ENCODE assay signal across 16 cellular contexts in the genomic region with DNA sequence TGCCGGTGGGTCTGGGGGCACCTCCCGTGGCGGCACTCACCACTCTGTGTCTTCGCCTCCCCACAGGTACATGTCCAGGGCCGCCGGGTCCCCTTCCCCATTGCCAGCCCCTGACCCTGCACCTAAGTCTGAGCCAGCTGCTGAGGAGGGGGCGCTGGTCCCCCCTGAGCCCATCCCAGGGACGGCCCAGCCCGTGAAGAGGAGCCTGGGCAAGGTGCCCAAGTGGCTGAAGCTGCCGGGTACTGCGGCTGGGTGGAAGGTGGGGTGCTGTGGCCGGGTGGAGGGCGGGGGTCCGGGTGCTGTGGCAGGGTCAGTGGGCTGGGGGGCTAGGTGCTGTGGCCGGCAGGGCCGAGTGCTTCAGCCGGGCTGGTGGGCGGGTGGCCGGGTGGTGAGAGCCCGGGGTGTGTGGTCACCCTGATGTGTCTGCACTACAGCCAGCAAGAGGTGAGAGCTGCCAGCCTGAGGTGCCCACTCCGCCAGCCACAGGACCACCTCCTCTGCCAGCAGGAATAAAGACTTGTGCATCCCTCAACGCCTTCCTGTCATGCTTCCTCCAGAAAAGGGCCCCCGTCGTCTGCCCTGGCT. TPM values are rescaled to one million over a fixed set of nuclear protein-coding genes. Genes with fewer than 3 reads are reported as not detected.
DNase-seq lines count a peak whose midpoint lies in the region; ATAC-seq, FAIRE-seq and TF ChIP-seq lines count a peak whose summit lies in the region.
"Had no signal": no experiment of that assay in that cellular context is flagged by ENCODE, and none has a peak within 500 bp of the region (broad histone marks: within the 10 kb centered on the region; RNA-seq: fewer than 3 reads in every experiment).

No MANE protein-coding gene starts in this region.

- H3K4me1 Mint-ChIP-seq in MCF 10A (ENCODE audit: insufficient read depth, unreplicated experiment) = peaks cover 10% of the 10 kb centered on the region

- H3K27ac ChIP-seq in HepG2 (ENCODE audit: extremely low read length, insufficient read depth, low read length) (peak overlapping the region; percentile 68), right lobe of liver (no peak overlapping the region), VCaP (peak overlapping the region; percentile 91), lower lobe of right lung (peak overlapping the region; percentile 31)
- H3K27ac ChIP-seq: BLaER1 had no signal

- TF ChIP-seq POLR2A in HepG2 (IDR thresholded peaks at IDR 0.05; ENCODE audit: insufficient read depth in 1 of 2, low read depth in 2 of 2, low read length in 2 of 2) = no peak
- no peak for TF ChIP-seq POLR2A in right lobe of liver (IDR thresholded peaks at IDR 0.05)

- no peaks in the 10 kb centered on the region; a peak in 1 of 5 replicates for H3K27me3 ChIP-seq in HepG2 (ENCODE audit: control insufficient read depth in 1 of 2, insufficient read depth in 2 of 2, low read length in 2 of 2)
- H3K27me3 ChIP-seq in right lobe of liver = no peaks in the 10 kb centered on the region
- no peaks in the 10 kb centered on the region for H3K27me3 ChIP-seq in lower lobe of right lung (ENCODE audit: low read depth)

- no peak overlapping the region for H3K9ac ChIP-seq in HepG2 (ENCODE audit: insufficient read depth, low read depth, low read length)
- H3K9ac ChIP-seq: BLaER1 had no signal

- in situ Hi-C loops in HepG2 (cut with HindIII; ENCODE audit: extremely low pct_ligation_motif_present, low pct_unique_long_range_greater_than_20kb) = no loop called here

- H4K20me1 ChIP-seq in HepG2 (ENCODE audit: insufficient read depth, low read length) = no peaks in the 10 kb centered on the region; the same call in 1 of the 2 replicates

- intact Hi-C loops in HepG2 (cut with micrococcal nuclease; ENCODE audit: unreplicated experiment) (no loop called here), right lobe of liver (cut with DNase I) (loop anchor here (5.0 to 10.0 kb wide), 3 partner anchors 55 to 132 kb away; partner anchors contain the start of gene NOTUM (in 1 of the 2)), lower lobe of right lung (cut with DNase I) (no loop called here), MCF 10A (cut with micrococcal nuclease) (no loop called here)

- H3K27ac Mint-ChIP-seq in MCF 10A (ENCODE audit: low read depth, unreplicated experiment) = no peak overlapping the region
- H3K27ac Mint-ChIP-seq: CD4-positive, CD25-positive, alpha-beta regulatory T cell had no signal

- H3K4me1 ChIP-seq in HepG2 (ENCODE audit: insufficient read depth, low read length) = peaks cover 99% of the 10 kb centered on the region
- H3K4me1 ChIP-seq in right lobe of liver = peaks cover 0 to 11% (median 4%) of the 10 kb centered on the region in 4 donors
- peaks cover 40% of the 10 kb centered on the region for H3K4me1 ChIP-seq in lower lobe of right lung

- no peak for DNase-seq in HepG2 (ENCODE audit: low spot score)
- no peak for DNase-seq in right lobe of liver
- DNase-seq in lower lobe of right lung = no peak
- no peak for DNase-seq in MCF 10A (ENCODE audit: unreplicated experiment)
- DNase-seq in SW 1271 (lab: John Stamatoyannopoulos, UW) = no peak
- DNase-seq: 8988T; AML-193; CD4-positive, CD25-positive, alpha-beta regulatory T cell; DMS53; GF-D8 had no signal

- POLR2A ChIA-PET in HepG2 (lab: Yijun Ruan, JAX) (interaction anchor here (1.1 to 14.1 kb wide), 8 partner anchors 19 to 77 kb away, joined by 3 to 470 read pairs (median 7); partner anchors contain the start of genes DCXR and NOTUM), MCF 10A (lab: Yijun Ruan, JAX) (interaction anchor here (1.4 kb wide), 1 partner anchor 25 kb away, joined by 4 read pairs; no protein-coding TSS in a partner anchor)

- H3K4me2 ChIP-seq in HepG2 (ENCODE audit: low read depth, low read length) = no peak overlapping the region
- H3K4me2 ChIP-seq: BLaER1 had no signal

- CTCF ChIA-PET in HepG2 (lab: Yijun Ruan, JAX; ENCODE audit: low intra/inter-chr PET ratio, low total read pairs) (interaction anchor here (0.6 to 6.8 kb wide), 2 partner anchors 57 to 1356 kb away, joined by 3 to 181 read pairs; partner anchors contain the start of gene NOTUM), MCF 10A (lab: Yijun Ruan, JAX) (interaction anchor here (0.7 to 1.5 kb wide), 2 partner anchors 13 to 56 kb away, joined by 4 read pairs; partner anchors contain the start of gene NOTUM)

- no peak for FAIRE-seq in HepG2 (lab: Jason Lieb, UNC)
- FAIRE-seq: H54, HTR-8/SVneo had no signal

- TF ChIP-seq RAD21 in HepG2 (CRISPR knock-in tag; IDR thresholded peaks at IDR 0.05) = no peak

- H3K4me3 ChIP-seq in HepG2 (replicated peaks in 1 of 3; ENCODE audit: insufficient read depth in 1 of 3, low read depth in 2 of 3, low read length in 3 of 3) (no peak overlapping the region), right lobe of liver (no peak overlapping the region), lower lobe of right lung (no peak overlapping the region)
- H3K4me3 ChIP-seq: BLaER1 had no signal

- H3K36me3 ChIP-seq in HepG2 (replicated peaks in 1 of 2; ENCODE audit: control insufficient read depth in 1 of 2, insufficient read depth in 2 of 2, low read length in 2 of 2) (peaks cover 18 to 24% of the 10 kb centered on the region in 2 experiments), right lobe of liver (peaks cover 0 to 11% (median 0%) of the 10 kb centered on the region in 4 donors), lower lobe of right lung (peaks cover 3% of the 10 kb centered on the region)

- no peak overlapping the region for H2AFZ ChIP-seq in HepG2 (ENCODE audit: low read length)

- no peaks in the 10 kb centered on the region for H3K9me3 ChIP-seq in HepG2 (ENCODE audit: low read length)
- no peaks in the 10 kb centered on the region for H3K9me3 ChIP-seq in right lobe of liver
- H3K9me3 ChIP-seq in lower lobe of right lung = no peaks in the 10 kb centered on the region
- H3K9me3 ChIP-seq: BLaER1 had no signal

- ATAC-seq in HepG2 (no peak), right lobe of liver (no peak), lower lobe of right lung (no peak), GM19397 (IDR thresholded peaks at IDR 0.05; ENCODE audit: unreplicated experiment) (no peak), GM18907 (IDR thresholded peaks at IDR 0.05; ENCODE audit: unreplicated experiment) (no peak)

- no peaks in the 10 kb centered on the region for H3K27me3 Mint-ChIP-seq in MCF 10A (ENCODE audit: insufficient read depth, unreplicated experiment)
- H3K27me3 Mint-ChIP-seq: CD4-positive, CD25-positive, alpha-beta regulatory T cell had no signal

- TF ChIP-seq EP300 in HepG2 (IDR thresholded peaks at IDR 0.05; ENCODE audit: low read depth in 2 of 2, low read length in 2 of 2) (no peak), HepG2 (CRISPR knock-in tag; IDR thresholded peaks at IDR 0.05; ENCODE audit: borderline replicate concordance) (no peak)

- H3K36me3 Mint-ChIP-seq in MCF 10A (ENCODE audit: insufficient read depth, unreplicated experiment) = peaks cover 5% of the 10 kb centered on the region
- H3K36me3 Mint-ChIP-seq: CD4-positive, CD25-positive, alpha-beta regulatory T cell had no signal

- peaks cover 20% of the 10 kb centered on the region for H3K79me2 ChIP-seq in HepG2 (ENCODE audit: insufficient read depth, low read length)

- H3K9me3 Mint-ChIP-seq in MCF 10A (ENCODE audit: unreplicated experiment) = no peaks in the 10 kb centered on the region
- H3K9me3 Mint-ChIP-seq: CD4-positive, CD25-positive, alpha-beta regulatory T cell had no signal

- no peak overlapping the region for H3K4me3 Mint-ChIP-seq in MCF 10A (ENCODE audit: unreplicated experiment)
- H3K4me3 Mint-ChIP-seq: CD4-positive, CD25-positive, alpha-beta regulatory T cell had no signal

- BruUV-seq in HepG2 (replicated peaks; lab: Mats Ljungman, UMichigan) (no TSS peak), MCF 10A (replicated peaks; lab: Mats Ljungman, UMichigan) (no TSS peak)

- TF ChIP-seq CTCF in HepG2 (CRISPR knock-in tag; IDR thresholded peaks at IDR 0.05) = no peak
- no peak for TF ChIP-seq CTCF in right lobe of liver (IDR thresholded peaks at IDR 0.05)
- no peak for TF ChIP-seq CTCF in VCaP (conservative IDR thresholded peaks at IDR 0.05)
- TF ChIP-seq CTCF in lower lobe of right lung (IDR thresholded peaks at IDR 0.05) = no peak
- no peak for TF ChIP-seq CTCF in MCF 10A (IDR thresholded peaks at IDR 0.05; ENCODE audit: unreplicated experiment)

- 96% methylated on average over 22 of the region's 24 CpGs for WGBS in HepG2 (ENCODE audit: low lambda C conversion rate)
- 90% methylated on average over 2 of the region's 24 CpGs for WGBS in right lobe of liver (ENCODE audit: insufficient coverage, low coverage, low lambda C conversion rate, missing lambda C conversion rate)

RNA-seq across cellular contexts. Expression of gene CENPX, which starts 5.7 kb away (rescaled TPM):
- 166 and 170 TPM in 2 replicates for total RNA-seq in HepG2 (2016; rRNA removed; fragmentation: Illumina TruSeq; extraction: Trizol)
- total RNA-seq in HepG2 (2016; cell fraction: cytosol; rRNA removed; fragmentation: Illumina TruSeq; extraction: Trizol; ENCODE audit: low read depth) = 262 and 321 TPM in 2 replicates
- total RNA-seq in HepG2 (2016; cell fraction: insoluble cytoplasmic fraction; rRNA removed; fragmentation: Illumina TruSeq; extraction: Trizol) = 171 and 173 TPM in 2 replicates
- 221 and 277 TPM in 2 replicates for total RNA-seq in HepG2 (2016; cell fraction: membrane; rRNA removed; fragmentation: Illumina TruSeq; extraction: Trizol)
- total RNA-seq in HepG2 (2016; cell fraction: nucleus; rRNA removed; fragmentation: Illumina TruSeq; extraction: Trizol) = 85.1 and 103 TPM in 2 replicates
- 92.7 and 96.7 TPM in 2 replicates for polyA plus RNA-seq in HepG2 (2011; rRNA removed)
- polyA plus RNA-seq in HepG2 (2011; cell fraction: cytosol; rRNA removed) = 88.8 and 138 TPM in 2 replicates
- 166 and 170 TPM in 2 replicates for polyA plus RNA-seq in HepG2 (2011; cell fraction: nucleus; rRNA removed)
- 46.3 and 61.5 TPM in 2 replicates for polyA plus RNA-seq in HepG2 (2012)
- 176 and 237 TPM in 2 replicates for polyA plus RNA-seq in HepG2 (2016; cell fraction: cytosol; fragmentation: Illumina TruSeq; extraction: Trizol; ENCODE audit: low read depth)
- polyA plus RNA-seq in HepG2 (2016; cell fraction: insoluble cytoplasmic fraction; fragmentation: Illumina TruSeq; extraction: Trizol; ENCODE audit: low read depth) = 143 and 150 TPM in 2 replicates
- 176 and 221 TPM in 2 replicates for polyA plus RNA-seq in HepG2 (2016; cell fraction: membrane; fragmentation: Illumina TruSeq; extraction: Trizol; ENCODE audit: low read depth)
- polyA plus RNA-seq in HepG2 (2016; cell fraction: nucleus; fragmentation: Illumina TruSeq; extraction: Trizol; ENCODE audit: insufficient read depth, low read depth) = 178 and 180 TPM in 2 replicates
- polyA minus RNA-seq in HepG2 (2011; rRNA and poly(A)+ RNA removed; ENCODE audit: low replicate concordance) = 32.0 and 49.8 TPM in 2 replicates
- 14.8 and 16.2 TPM in 2 replicates for polyA minus RNA-seq in HepG2 (2011; cell fraction: cytosol; rRNA and poly(A)+ RNA removed)
- polyA minus RNA-seq in HepG2 (2011; cell fraction: nucleus; rRNA and poly(A)+ RNA removed) = 20.0 and 26.9 TPM in 2 replicates
- total RNA-seq in right lobe of liver = 10 to 100 TPM; 27.3 to 81.1 (median 47.8) TPM
- total RNA-seq in lower lobe of right lung = 43.8 TPM
- total RNA-seq in MCF 10A (2022) = 27.6 and 35.6 TPM in 2 replicates

RNA-seq across cellular contexts. Expression of gene LRRC45, which starts 6.1 kb away (rescaled TPM):
- total RNA-seq in HepG2 (2016; rRNA removed; fragmentation: Illumina TruSeq; extraction: Trizol) (21.4 and 48.1 TPM in 2 replicates), right lobe of liver (10 to 100 TPM in 3 of 6 experiments, 1 to 10 TPM in 3; 4.9 to 15.6 (median 11.9) TPM), lower lobe of right lung (17.3 TPM), MCF 10A (2022) (2.6 and 3.4 TPM in 2 replicates)
- total RNA-seq in HepG2 (2016; cell fraction: cytosol; rRNA removed; fragmentation: Illumina TruSeq; extraction: Trizol; ENCODE audit: low read depth) = 30.2 and 31.8 TPM in 2 replicates
- total RNA-seq in HepG2 (2016; cell fraction: insoluble cytoplasmic fraction; rRNA removed; fragmentation: Illumina TruSeq; extraction: Trizol) = 20.6 and 49.6 TPM in 2 replicates
- 14.9 and 19.0 TPM in 2 replicates for total RNA-seq in HepG2 (2016; cell fraction: membrane; rRNA removed; fragmentation: Illumina TruSeq; extraction: Trizol)
- total RNA-seq in HepG2 (2016; cell fraction: nucleus; rRNA removed; fragmentation: Illumina TruSeq; extraction: Trizol) = 49.7 and 54.4 TPM in 2 replicates
- 11.6 and 14.1 TPM in 2 replicates for polyA plus RNA-seq in HepG2 (2011; rRNA removed)
- 5.5 and 10.0 TPM in 2 replicates for polyA plus RNA-seq in HepG2 (2011; cell fraction: cytosol; rRNA removed)
- 112 and 182 TPM in 2 replicates for polyA plus RNA-seq in HepG2 (2011; cell fraction: nucleus; rRNA removed)
- 7.5 and 8.8 TPM in 2 replicates for polyA plus RNA-seq in HepG2 (2012)
- polyA plus RNA-seq in HepG2 (2016; cell fraction: cytosol; fragmentation: Illumina TruSeq; extraction: Trizol; ENCODE audit: low read depth) = 3.3 and 4.2 TPM in 2 replicates
- 19.5 and 19.7 TPM in 2 replicates for polyA plus RNA-seq in HepG2 (2016; cell fraction: insoluble cytoplasmic fraction; fragmentation: Illumina TruSeq; extraction: Trizol; ENCODE audit: low read depth)
- polyA plus RNA-seq in HepG2 (2016; cell fraction: membrane; fragmentation: Illumina TruSeq; extraction: Trizol; ENCODE audit: low read depth) = 9.1 and 9.2 TPM in 2 replicates
- polyA plus RNA-seq in HepG2 (2016; cell fraction: nucleus; fragmentation: Illumina TruSeq; extraction: Trizol; ENCODE audit: insufficient read depth, low read depth) = 129 and 136 TPM in 2 replicates
- 11.1 and 15.7 TPM in 2 replicates for polyA minus RNA-seq in HepG2 (2011; rRNA and poly(A)+ RNA removed; ENCODE audit: low replicate concordance)
- 6.1 and 8.2 TPM in 2 replicates for polyA minus RNA-seq in HepG2 (2011; cell fraction: cytosol; rRNA and poly(A)+ RNA removed)
- 25.0 and 27.2 TPM in 2 replicates for polyA minus RNA-seq in HepG2 (2011; cell fraction: nucleus; rRNA and poly(A)+ RNA removed)

RNA-seq across cellular contexts. Expression of gene RAC3, which starts 14.5 kb away (rescaled TPM):
- total RNA-seq in HepG2 (2016; rRNA removed; fragmentation: Illumina TruSeq; extraction: Trizol) = 4.0 and 10.5 TPM in 2 replicates
- 6.8 and 9.8 TPM in 2 replicates for total RNA-seq in HepG2 (2016; cell fraction: cytosol; rRNA removed; fragmentation: Illumina TruSeq; extraction: Trizol; ENCODE audit: low read depth)
- 3.9 and 12.6 TPM in 2 replicates for total RNA-seq in HepG2 (2016; cell fraction: insoluble cytoplasmic fraction; rRNA removed; fragmentation: Illumina TruSeq; extraction: Trizol)
- total RNA-seq in HepG2 (2016; cell fraction: membrane; rRNA removed; fragmentation: Illumina TruSeq; extraction: Trizol) = 7.3 and 10.1 TPM in 2 replicates
- 11.7 and 12.9 TPM in 2 replicates for total RNA-seq in HepG2 (2016; cell fraction: nucleus; rRNA removed; fragmentation: Illumina TruSeq; extraction: Trizol)
- 21.3 and 24.1 TPM in 2 replicates for polyA plus RNA-seq in HepG2 (2011; rRNA removed)
- 12.8 and 16.7 TPM in 2 replicates for polyA plus RNA-seq in HepG2 (2011; cell fraction: cytosol; rRNA removed)
- polyA plus RNA-seq in HepG2 (2011; cell fraction: nucleus; rRNA removed) = 111 and 165 TPM in 2 replicates
- polyA plus RNA-seq in HepG2 (2012) = 6.3 and 10.6 TPM in 2 replicates
- 10.4 and 12.0 TPM in 2 replicates for polyA plus RNA-seq in HepG2 (2016; cell fraction: cytosol; fragmentation: Illumina TruSeq; extraction: Trizol; ENCODE audit: low read depth)
- polyA plus RNA-seq in HepG2 (2016; cell fraction: insoluble cytoplasmic fraction; fragmentation: Illumina TruSeq; extraction: Trizol; ENCODE audit: low read depth) = 6.0 and 7.2 TPM in 2 replicates
- polyA plus RNA-seq in HepG2 (2016; cell fraction: membrane; fragmentation: Illumina TruSeq; extraction: Trizol; ENCODE audit: low read depth) = 8.8 and 10.0 TPM in 2 replicates
- 45.9 and 51.6 TPM in 2 replicates for polyA plus RNA-seq in HepG2 (2016; cell fraction: nucleus; fragmentation: Illumina TruSeq; extraction: Trizol; ENCODE audit: insufficient read depth, low read depth)
- 12.6 and 13.2 TPM in 2 replicates for polyA minus RNA-seq in HepG2 (2011; rRNA and poly(A)+ RNA removed; ENCODE audit: low replicate concordance)
- 3.0 and 3.6 TPM in 2 replicates for polyA minus RNA-seq in HepG2 (2011; cell fraction: cytosol; rRNA and poly(A)+ RNA removed)
- 6.7 and 7.6 TPM in 2 replicates for polyA minus RNA-seq in HepG2 (2011; cell fraction: nucleus; rRNA and poly(A)+ RNA removed)
- total RNA-seq in right lobe of liver = 1 to 10 TPM; 3.4 to 9.0 (median 5.4) TPM
- 2.8 TPM for total RNA-seq in lower lobe of right lung
- total RNA-seq in MCF 10A (2022) = 7.1 and 9.7 TPM in 2 replicates

RNA-seq across cellular contexts. Expression of gene DCXR, which starts 20.5 kb away (rescaled TPM):
- total RNA-seq in HepG2 (2016; rRNA removed; fragmentation: Illumina TruSeq; extraction: Trizol) (286 and 311 TPM in 2 replicates), right lobe of liver (1,000 to 10,000 TPM in 2 of 6 experiments, 100 to 1,000 TPM in 4; 389 to 1,607 (median 735) TPM), lower lobe of right lung (133 TPM), MCF 10A (2022) (77.9 and 111 TPM in 2 replicates)
- 275 and 353 TPM in 2 replicates for total RNA-seq in HepG2 (2016; cell fraction: cytosol; rRNA removed; fragmentation: Illumina TruSeq; extraction: Trizol; ENCODE audit: low read depth)
- 302 and 321 TPM in 2 replicates for total RNA-seq in HepG2 (2016; cell fraction: insoluble cytoplasmic fraction; rRNA removed; fragmentation: Illumina TruSeq; extraction: Trizol)
- total RNA-seq in HepG2 (2016; cell fraction: membrane; rRNA removed; fragmentation: Illumina TruSeq; extraction: Trizol) = 228 and 297 TPM in 2 replicates
- total RNA-seq in HepG2 (2016; cell fraction: nucleus; rRNA removed; fragmentation: Illumina TruSeq; extraction: Trizol) = 132 and 152 TPM in 2 replicates
- polyA plus RNA-seq in HepG2 (2011; rRNA removed) = 287 and 290 TPM in 2 replicates
- 253 and 424 TPM in 2 replicates for polyA plus RNA-seq in HepG2 (2011; cell fraction: cytosol; rRNA removed)
- polyA plus RNA-seq in HepG2 (2011; cell fraction: nucleus; rRNA removed) = 645 and 737 TPM in 2 replicates
- 190 and 266 TPM in 2 replicates for polyA plus RNA-seq in HepG2 (2012)
- polyA plus RNA-seq in HepG2 (2016; cell fraction: cytosol; fragmentation: Illumina TruSeq; extraction: Trizol; ENCODE audit: low read depth) = 398 and 426 TPM in 2 replicates
- polyA plus RNA-seq in HepG2 (2016; cell fraction: insoluble cytoplasmic fraction; fragmentation: Illumina TruSeq; extraction: Trizol; ENCODE audit: low read depth) = 296 and 330 TPM in 2 replicates
- polyA plus RNA-seq in HepG2 (2016; cell fraction: membrane; fragmentation: Illumina TruSeq; extraction: Trizol; ENCODE audit: low read depth) = 308 and 335 TPM in 2 replicates
- 280 and 299 TPM in 2 replicates for polyA plus RNA-seq in HepG2 (2016; cell fraction: nucleus; fragmentation: Illumina TruSeq; extraction: Trizol; ENCODE audit: insufficient read depth, low read depth)
- polyA minus RNA-seq in HepG2 (2011; rRNA and poly(A)+ RNA removed; ENCODE audit: low replicate concordance) = 73.9 and 172 TPM in 2 replicates
- 52.1 and 74.6 TPM in 2 replicates for polyA minus RNA-seq in HepG2 (2011; cell fraction: cytosol; rRNA and poly(A)+ RNA removed)
- 61.5 and 67.5 TPM in 2 replicates for polyA minus RNA-seq in HepG2 (2011; cell fraction: nucleus; rRNA and poly(A)+ RNA removed)

RNA-seq across cellular contexts. Expression of gene RFNG, which starts 34.6 kb away (rescaled TPM):
- total RNA-seq in HepG2 (2016; rRNA removed; fragmentation: Illumina TruSeq; extraction: Trizol) (27.8 and 64.0 TPM in 2 replicates), right lobe of liver (10 to 100 TPM; 29.9 to 53.3 (median 43.7) TPM), lower lobe of right lung (35.1 TPM), MCF 10A (2022) (37.9 and 38.0 TPM in 2 replicates)
- 72.5 and 73.8 TPM in 2 replicates for total RNA-seq in HepG2 (2016; cell fraction: cytosol; rRNA removed; fragmentation: Illumina TruSeq; extraction: Trizol; ENCODE audit: low read depth)
- total RNA-seq in HepG2 (2016; cell fraction: insoluble cytoplasmic fraction; rRNA removed; fragmentation: Illumina TruSeq; extraction: Trizol) = 23.6 and 61.0 TPM in 2 replicates
- 95.0 and 98.0 TPM in 2 replicates for total RNA-seq in HepG2 (2016; cell fraction: membrane; rRNA removed; fragmentation: Illumina TruSeq; extraction: Trizol)
- total RNA-seq in HepG2 (2016; cell fraction: nucleus; rRNA removed; fragmentation: Illumina TruSeq; extraction: Trizol) = 53.3 and 60.7 TPM in 2 replicates
- polyA plus RNA-seq in HepG2 (2011; rRNA removed) = 61.4 and 90.6 TPM in 2 replicates
- 36.1 and 62.0 TPM in 2 replicates for polyA plus RNA-seq in HepG2 (2011; cell fraction: cytosol; rRNA removed)
- 548 and 733 TPM in 2 replicates for polyA plus RNA-seq in HepG2 (2011; cell fraction: nucleus; rRNA removed)
- 60.9 and 71.7 TPM in 2 replicates for polyA plus RNA-seq in HepG2 (2012)
- polyA plus RNA-seq in HepG2 (2016; cell fraction: cytosol; fragmentation: Illumina TruSeq; extraction: Trizol; ENCODE audit: low read depth) = 106 and 121 TPM in 2 replicates
- polyA plus RNA-seq in HepG2 (2016; cell fraction: insoluble cytoplasmic fraction; fragmentation: Illumina TruSeq; extraction: Trizol; ENCODE audit: low read depth) = 35.7 and 47.7 TPM in 2 replicates
- polyA plus RNA-seq in HepG2 (2016; cell fraction: membrane; fragmentation: Illumina TruSeq; extraction: Trizol; ENCODE audit: low read depth) = 128 and 132 TPM in 2 replicates
- polyA plus RNA-seq in HepG2 (2016; cell fraction: nucleus; fragmentation: Illumina TruSeq; extraction: Trizol; ENCODE audit: insufficient read depth, low read depth) = 227 and 229 TPM in 2 replicates
- polyA minus RNA-seq in HepG2 (2011; rRNA and poly(A)+ RNA removed; ENCODE audit: low replicate concordance) = 12.3 and 58.2 TPM in 2 replicates
- polyA minus RNA-seq in HepG2 (2011; cell fraction: cytosol; rRNA and poly(A)+ RNA removed) = 21.9 and 29.0 TPM in 2 replicates
- polyA minus RNA-seq in HepG2 (2011; cell fraction: nucleus; rRNA and poly(A)+ RNA removed) = 29.7 and 35.9 TPM in 2 replicates

Comparison
In these comparisons a context has a peak if more than half of its experiments do, and no peak if none do; other contexts are left out.
1. H3K27ac ChIP-seq: peak in HepG2 (single experiment), VCaP (single experiment) and lower lobe of right lung (single experiment); none in right lobe of liver (0 of 3).
2. intact Hi-C loops: an anchor here in right lobe of liver (5.0 to 10.0 kb wide); none called in HepG2, lower lobe of right lung and MCF 10A.